ENCODE assay signal across 8 cellular contexts in the genomic region with DNA sequence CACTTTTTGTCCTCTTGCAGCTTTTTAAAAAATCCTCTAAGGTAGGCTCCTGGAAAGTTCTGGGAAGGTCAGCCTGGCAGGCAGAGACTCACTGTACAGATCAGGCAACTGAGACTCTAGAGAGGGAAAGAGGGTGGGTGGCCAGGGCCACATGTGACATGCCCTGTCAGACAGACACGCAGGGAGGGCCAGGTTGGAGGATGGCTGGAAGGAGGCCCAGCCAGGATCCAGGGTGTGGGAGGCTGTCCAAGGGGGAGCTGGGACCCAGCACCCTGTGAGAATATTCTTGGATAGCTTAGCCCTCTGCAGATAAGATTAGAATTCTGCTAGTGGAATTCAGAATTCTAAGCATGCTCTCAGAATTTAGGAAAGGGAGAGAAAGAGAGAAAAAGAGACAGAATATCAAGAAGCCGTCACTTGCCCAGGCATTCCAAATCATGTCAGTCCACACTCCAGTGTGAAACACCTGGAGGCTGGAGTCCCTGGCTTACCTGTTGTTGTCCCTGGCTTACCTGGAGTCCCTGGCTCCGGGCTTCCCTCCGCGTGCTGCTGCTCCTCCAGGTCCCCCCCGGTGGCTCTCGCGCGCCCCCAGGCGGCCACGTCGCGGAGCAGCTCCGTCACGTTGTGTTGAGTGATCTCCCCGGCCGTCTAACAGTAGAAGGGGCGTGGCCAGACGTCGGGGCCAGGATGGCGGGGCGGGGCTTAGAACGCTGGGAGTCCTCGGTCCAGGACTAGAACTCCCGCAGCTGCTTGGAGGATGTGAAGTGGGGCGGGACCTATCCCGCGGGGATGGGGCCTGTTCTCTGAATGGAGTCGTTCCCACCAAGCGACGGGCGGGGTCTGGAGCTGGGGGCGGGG. TPM values are rescaled to one million over a fixed set of nuclear protein-coding genes. Genes with fewer than 3 reads are reported as not detected.
DNase-seq lines count a peak whose midpoint lies in the region; ATAC-seq and TF ChIP-seq lines count a peak whose summit lies in the region.

No MANE protein-coding gene starts in this region.

- H3K4me3 ChIP-seq in HL-60 (replicated peaks; ENCODE audit: insufficient read depth, low read length) (no peak overlapping the region), colonic mucosa (no peak overlapping the region), right lobe of liver (no peak overlapping the region)

- H3K27ac ChIP-seq in HL-60 (replicated peaks) (no peak overlapping the region), colonic mucosa (no peak overlapping the region), right lobe of liver (no peak overlapping the region)

- H3K9me3 ChIP-seq in colonic mucosa (no peaks in the 10 kb centered on the region), right lobe of liver (no peaks in the 10 kb centered on the region)

- no peak overlapping the region for H3K9ac ChIP-seq in colonic mucosa (ENCODE audit: low read depth in 2 of 2, low read length in 2 of 2)

- no peaks in the 10 kb centered on the region for H3K36me3 ChIP-seq in colonic mucosa
- H3K36me3 ChIP-seq in right lobe of liver = no peaks in the 10 kb centered on the region

- TF ChIP-seq CTCF in HL-60 (IDR thresholded peaks at IDR 0.05; ENCODE audit: insufficient read depth, low read length) = peak; percentile 73
- peak; percentile 85 for TF ChIP-seq CTCF in colonic mucosa (IDR thresholded peaks at IDR 0.05)
- TF ChIP-seq CTCF in right lobe of liver (IDR thresholded peaks at IDR 0.05) = peak; percentile 80 to 90 (median 83)

- H3K27me3 ChIP-seq in HL-60 (ENCODE audit: insufficient read depth, poor library complexity, severe bottlenecking) = peaks cover 13% of the 10 kb centered on the region
- H3K27me3 ChIP-seq in colonic mucosa = peaks cover 21% of the 10 kb centered on the region
- H3K27me3 ChIP-seq in right lobe of liver = peaks cover 0 to 26% of the 10 kb centered on the region in 2 donors

- no peak for TF ChIP-seq POLR2A in right lobe of liver (IDR thresholded peaks at IDR 0.05)

- peak; percentile 66 for DNase-seq in GF-D8 (lab: John Stamatoyannopoulos, UW)
- peak; percentile 85 to 91 for DNase-seq in HL-60 (ENCODE audit: low read depth in 1 of 2, low spot score in 1 of 2)
- DNase-seq in NCI-H82 (lab: John Stamatoyannopoulos, UW) = peak; percentile 98
- DNase-seq in activated CD4-positive, alpha-beta T cell treated with anti-CD3 and anti-CD28 coated beads, Interleukin-2, amount 50 U/mL, for 1 hour = peak; percentile 85
- DNase-seq in colonic mucosa = peak; percentile 92
- peak; percentile 76 to 84 (median 83) for DNase-seq in right lobe of liver
- peak; percentile 69 for DNase-seq in stimulated activated CD8-positive, alpha-beta memory T cell treated with anti-CD3 and anti-CD28 coated beads, Interleukin-12 subunit alpha, Interleukin-12 subunit beta, amount 100 ng/mL, for 1 hour (ENCODE audit: low read depth)

- intact Hi-C loops in colonic mucosa (cut with DNase I) (no loop called here), right lobe of liver (cut with DNase I) (no loop called here)

- 6% methylated on average over 4 of the region's 33 CpGs for WGBS in right lobe of liver (ENCODE audit: insufficient coverage, low coverage, low lambda C conversion rate, missing lambda C conversion rate)

- peak; percentile 87 to 97 (median 95) for ATAC-seq in right lobe of liver
- no peak for ATAC-seq in GM18858 (IDR thresholded peaks at IDR 0.05; ENCODE audit: unreplicated experiment)

- no peaks in the 10 kb centered on the region for H3K4me1 ChIP-seq in colonic mucosa
- H3K4me1 ChIP-seq in right lobe of liver = no peaks in the 10 kb centered on the region

RNA-seq across cellular contexts. Expression of gene TNNI3, which starts 2.8 kb away (rescaled TPM):
- total RNA-seq in colonic mucosa (1 to 10 TPM in 1 of 2 donors, under 1 TPM in 1; 0.64 to 1.2 TPM), right lobe of liver (under 1 TPM in 3 of 6 experiments, not detected in 3; 0.43 to 0.83 (median 0.62) TPM)

RNA-seq across cellular contexts. Expression of gene DNAAF3, which starts 6.1 kb away (rescaled TPM):
- total RNA-seq in colonic mucosa = 1 to 10 TPM; 1.6 to 2.4 TPM
- 1 to 10 TPM in 2 of 6 experiments, under 1 TPM in 4; 0.22 to 4.3 (median 0.49) TPM for total RNA-seq in right lobe of liver

RNA-seq across cellular contexts. Expression of gene TNNT1, which starts 11.4 kb away (rescaled TPM):
- total RNA-seq in colonic mucosa (1 to 10 TPM in 1 of 2 donors, under 1 TPM in 1; 0.69 to 2.1 TPM), right lobe of liver (10 to 100 TPM in 1 of 6 experiments, 1 to 10 TPM in 3, not detected in 2; 1.2 to 10.9 (median 1.6) TPM)

RNA-seq across cellular contexts. Expression of gene SYT5, which starts 19.7 kb away (rescaled TPM):
- 1 to 10 TPM in 1 of 2 donors, under 1 TPM in 1; 0.67 to 3.2 TPM for total RNA-seq in colonic mucosa
- total RNA-seq in right lobe of liver = 1 to 10 TPM in 1 of 6 experiments, under 1 TPM in 1, not detected in 4; 0.06 to 1.7 TPM

RNA-seq across cellular contexts. Expression of gene PPP1R12C, which starts 42.9 kb away (rescaled TPM):
- total RNA-seq in colonic mucosa (100 to 1,000 TPM in 1 of 2 donors, 10 to 100 TPM in 1; 82.6 to 112 TPM), right lobe of liver (10 to 100 TPM; 35.6 to 48.1 (median 41.7) TPM)
